ENCODE assay signal across 32 cellular contexts in genomic region chr7:26626156-26626555, GRCh38.
"Had no signal": no experiment of that assay in that cellular context is flagged by ENCODE, and none has a peak within 500 bp of the region (broad histone marks: within the 10 kb centered on the region; RNA-seq: fewer than 3 reads in every experiment).

No MANE protein-coding gene starts in this region.

- H3K4me1 ChIP-seq: esophagus muscularis mucosa, foreskin keratinocyte, gastrocnemius medialis had no signal

- H3K9me3 ChIP-seq: esophagus muscularis mucosa, gastrocnemius medialis had no signal

- H3K36me3 ChIP-seq: brain microvascular endothelial cell, esophagus muscularis mucosa, gastrocnemius medialis, WERI-Rb-1 had no signal

- H3K36me3 Mint-ChIP-seq: activated naive CD4-positive, alpha-beta T cell treated with anti-CD3 and anti-CD28 coated beads, Interleukin-2, amount 10 ng/mL, durations not matched to agents 7 days and 5 days; activated naive CD4-positive, alpha-beta T cell treated with anti-CD3 and anti-CD28 coated beads, Interleukin-2, amount 50 U/mL, for 72 hours; activated naive CD8-positive, alpha-beta T cell treated with anti-CD3 and anti-CD28 coated beads, Interleukin-2, amount 10 ng/mL, durations not matched to agents 7 days and 5 days had no signal

- H3K27ac ChIP-seq: brain microvascular endothelial cell, esophagus muscularis mucosa, foreskin keratinocyte, gastrocnemius medialis, WERI-Rb-1 had no signal

- H3K4me1 Mint-ChIP-seq: activated B cell treated with CpG ODN at 0.5 μM for 24 hours; central memory CD8-positive, alpha-beta T cell; T-helper 17 cell had no signal

- H3K4me3 Mint-ChIP-seq: activated B cell treated with CpG ODN at 0.5 μM for 24 hours; activated CD4-positive, alpha-beta memory T cell treated with anti-CD3 and anti-CD28 coated beads, Interleukin-2, amount 10 ng/mL, durations not matched to agents 7 days and 5 days; activated CD4-positive, alpha-beta T cell treated with anti-CD3 and anti-CD28 coated beads, Interleukin-2, amount 10 ng/mL, durations not matched to agents 24 days and 14 days; activated naive CD4-positive, alpha-beta T cell treated with anti-CD3 and anti-CD28 coated beads, Interleukin-2, amount 10 ng/mL, durations not matched to agents 7 days and 5 days; activated naive CD8-positive, alpha-beta T cell treated with anti-CD3 and anti-CD28 coated beads, Interleukin-2, amount 10 ng/mL, durations not matched to agents 7 days and 5 days; activated T-cell treated with anti-CD3 and anti-CD28 coated beads, Interleukin-2, amount 50 U/mL, for 24 hours; activated T-cell treated with anti-CD3 and anti-CD28 coated beads, Interleukin-2, amount 50 U/mL, for 72 hours; central memory CD8-positive, alpha-beta T cell; T-helper 17 cell; T-helper 2 cell treated with Interferon-gamma antibody and Interleukin-4, amounts not matched to agents 5 μg/mL and 100 μg/mL, for 36 hours had no signal

- H3K4me3 ChIP-seq: esophagus muscularis mucosa, gastrocnemius medialis had no signal

- H3K27ac Mint-ChIP-seq: activated B cell treated with CpG ODN at 0.5 μM for 24 hours; activated CD4-positive, alpha-beta memory T cell treated with anti-CD3 and anti-CD28 coated beads, Interleukin-2, amount 10 ng/mL, durations not matched to agents 7 days and 5 days; activated CD4-positive, alpha-beta T cell treated with anti-CD3 and anti-CD28 coated beads, Interleukin-2, amount 10 ng/mL, durations not matched to agents 24 days and 14 days; activated naive CD4-positive, alpha-beta T cell treated with anti-CD3 and anti-CD28 coated beads, Interleukin-2, amount 10 ng/mL, durations not matched to agents 7 days and 5 days; activated naive CD4-positive, alpha-beta T cell treated with anti-CD3 and anti-CD28 coated beads, Interleukin-2, amount 50 U/mL, for 72 hours; activated naive CD8-positive, alpha-beta T cell treated with anti-CD3 and anti-CD28 coated beads, Interleukin-2, amount 10 ng/mL, durations not matched to agents 7 days and 5 days; activated T-cell treated with anti-CD3 and anti-CD28 coated beads, Interleukin-2, amount 50 U/mL, for 24 hours; activated T-cell treated with anti-CD3 and anti-CD28 coated beads, Interleukin-2, amount 50 U/mL, for 72 hours; T-helper 17 cell; T-helper 2 cell treated with Interferon-gamma antibody and Interleukin-4, amounts not matched to agents 5 μg/mL and 100 μg/mL, for 36 hours had no signal

- H3K9me3 Mint-ChIP-seq: activated CD4-positive, alpha-beta memory T cell treated with anti-CD3 and anti-CD28 coated beads, Interleukin-2, amount 10 ng/mL, durations not matched to agents 7 days and 5 days; activated T-cell treated with anti-CD3 and anti-CD28 coated beads, Interleukin-2, amount 50 U/mL, for 24 hours; central memory CD8-positive, alpha-beta T cell; T-helper 2 cell treated with Interferon-gamma antibody and Interleukin-4, amounts not matched to agents 5 μg/mL and 100 μg/mL, for 36 hours had no signal

- ATAC-seq: activated CD4-positive, CD25-positive, alpha-beta regulatory T cell treated with anti-CD3 and anti-CD28 coated beads, Interleukin-2, amount 50 U/mL, for 24 hours; activated naive CD4-positive, alpha-beta T cell treated with anti-CD3 and anti-CD28 coated beads, Interleukin-2, amount 50 U/mL, for 72 hours; activated T-cell treated with anti-CD3 and anti-CD28 coated beads, Interleukin-2, amount 50 U/mL, for 72 hours; foreskin keratinocyte; gastrocnemius medialis; T-helper 17 cell had no signal

- H3K27me3 Mint-ChIP-seq: activated B cell treated with CpG ODN at 0.5 μM for 24 hours; activated naive CD8-positive, alpha-beta T cell treated with anti-CD3 and anti-CD28 coated beads, Interleukin-2, amount 10 ng/mL, durations not matched to agents 7 days and 5 days had no signal

- H3K27me3 ChIP-seq: brain microvascular endothelial cell, foreskin keratinocyte, gastrocnemius medialis had no signal

- DNase-seq: activated B cell treated with CpG ODN at 0.5 μM for 24 hours; activated CD4-positive, alpha-beta memory T cell treated with anti-CD3 and anti-CD28 coated beads, Interleukin-2, amount 10 ng/mL, durations not matched to agents 7 days and 5 days; activated CD4-positive, alpha-beta T cell treated with anti-CD3 and anti-CD28 coated beads, Interleukin-2, amount 10 ng/mL, durations not matched to agents 24 days and 14 days; activated CD4-positive, alpha-beta T cell treated with anti-CD3 and anti-CD28 coated beads, Interleukin-2, amount 50 U/mL, for 4 hours; activated CD8-positive, alpha-beta memory T cell treated with anti-CD3 and anti-CD28 coated beads, Interleukin-2, amount 50 U/mL, for 48 hours; activated gamma-delta T cell; activated naive CD4-positive, alpha-beta T cell; activated naive CD4-positive, alpha-beta T cell treated with anti-CD3 and anti-CD28 coated beads, Interleukin-2, amount 10 ng/mL, durations not matched to agents 7 days and 5 days; activated naive CD8-positive, alpha-beta T cell treated with anti-CD3 and anti-CD28 coated beads, Interleukin-2, amount 10 ng/mL, durations not matched to agents 7 days and 5 days; activated T-cell treated with anti-CD3 and anti-CD28 coated beads for 4 hours; activated T-cell treated with anti-CD3 and anti-CD28 coated beads, Interleukin-2, amount 50 U/mL, for 24 hours; activated T-cell treated with anti-CD3 and anti-CD28 coated beads, Interleukin-2, amount 50 U/mL, for 72 hours; brain microvascular endothelial cell; cortex of kidney; dermis blood vessel endothelial cell; effector CD8-positive, alpha-beta T cell; erythroblast; foreskin keratinocyte; gastrocnemius medialis; glutamatergic neuron; T-helper 1 cell; T-helper 17 cell; T1000; WERI-Rb-1 had no signal

- FAIRE-seq: astrocyte, bronchial epithelial cell, endometrium had no signal
